9 cellular contexts compared by ENCODE assay signal in the genomic region with DNA sequence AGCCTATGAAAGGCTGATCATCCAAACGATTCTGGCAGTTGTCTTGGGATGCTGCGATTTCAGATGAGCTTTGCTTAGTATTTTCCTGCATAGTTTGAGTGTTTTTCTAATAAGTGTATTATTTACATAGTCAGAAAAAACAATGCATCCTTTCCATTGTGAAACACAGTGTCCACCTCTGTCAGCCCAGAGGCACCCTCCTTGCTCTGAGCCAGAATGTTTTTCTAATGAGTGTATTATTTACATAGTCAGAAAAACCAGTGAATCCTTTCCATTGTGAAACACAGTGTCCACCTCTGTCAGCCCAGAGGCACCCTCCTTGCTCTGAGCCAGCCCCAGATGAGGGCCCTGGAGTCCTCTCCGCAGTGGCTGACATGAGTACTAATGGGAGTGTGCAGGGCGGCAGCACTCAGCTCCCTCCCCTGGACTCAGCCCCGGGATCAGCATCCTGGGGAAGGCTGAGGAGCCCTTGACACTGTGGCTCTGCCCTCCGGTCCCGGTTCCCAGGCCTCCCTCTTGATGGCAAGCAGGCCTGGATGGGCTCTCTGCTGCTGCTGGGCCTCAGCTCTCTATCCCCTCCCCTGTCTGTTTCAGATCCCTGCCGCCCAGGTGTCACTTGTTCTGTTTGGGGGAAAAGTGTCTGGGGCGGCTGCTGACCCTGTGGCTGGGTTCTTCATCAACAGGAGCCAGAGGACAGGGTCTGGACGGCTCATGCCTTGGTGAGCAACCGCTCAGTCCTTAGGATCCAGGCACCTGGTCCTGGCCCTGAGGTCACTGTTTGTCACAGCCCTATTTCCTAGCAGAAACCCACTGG. TPM values are rescaled to one million over a fixed set of nuclear protein-coding genes. Genes with fewer than 3 reads are reported as not detected.
DNase-seq lines count a peak whose midpoint lies in the region; ATAC-seq and TF ChIP-seq lines count a peak whose summit lies in the region.
"Had no signal": no experiment of that assay in that cellular context is flagged by ENCODE, and none has a peak within 500 bp of the region (broad histone marks: within the 10 kb centered on the region; RNA-seq: fewer than 3 reads in every experiment).

No MANE protein-coding gene starts in this region.

- peak overlapping the region; percentile 13 for H3K9ac ChIP-seq in adipocyte (ENCODE audit: low read length)

- H3K9me3 Mint-ChIP-seq in stimulated activated memory B cell treated with anti-CD40 and anti-IgM and Interleukin-4, amounts not matched to agents 10 μg/mL and 1 μg/mL and 100 μg/mL, for 72 hours: no peaks in the 10 kb centered on the region

- POLR2A ChIA-PET in HEK293 (lab: Yijun Ruan, JAX): interaction anchor here (0.9 to 1.4 kb wide), 2 partner anchors 31 to 61 kb away, joined by 3 to 6 read pairs; a partner anchor contains a TSS

- H3K4me1 Mint-ChIP-seq in stimulated activated memory B cell treated with anti-CD40 and anti-IgM and Interleukin-4, amounts not matched to agents 10 μg/mL and 1 μg/mL and 100 μg/mL, for 72 hours: no peaks in the 10 kb centered on the region

- H3K4me1 ChIP-seq in ACC112 (ENCODE audit: control insufficient read depth, insufficient read depth, low read length, unreplicated experiment) (peaks cover 31% of the 10 kb centered on the region), HEK293 (ENCODE audit: control insufficient read depth, insufficient read depth, low read length) (no peaks in the 10 kb centered on the region), adipocyte (ENCODE audit: control insufficient read depth, insufficient read depth, low read length) (peaks cover 16% of the 10 kb centered on the region), hepatocyte (ENCODE audit: insufficient read depth) (peaks cover 8% of the 10 kb centered on the region)

- H3K4me3 ChIP-seq in ACC112 (ENCODE audit: low read depth, low read length): 0 out of 2 replicates have a peak overlapping the region, but pooled peaks have one; percentile 1
- no peak overlapping the region for H3K4me3 ChIP-seq in HEK293 (ENCODE audit: low read depth, low read length)
- H3K4me3 ChIP-seq in adipocyte (ENCODE audit: low read length): no peak overlapping the region
- no peak overlapping the region for H3K4me3 ChIP-seq in hepatocyte

- no peak for ATAC-seq in stimulated activated memory B cell treated with anti-CD40 and anti-IgM and Interleukin-4, amounts not matched to agents 10 μg/mL and 1 μg/mL and 100 μg/mL, for 72 hours
- ATAC-seq in GM18520 (IDR thresholded peaks at IDR 0.05; ENCODE audit: unreplicated experiment): no peak

- H3K27me3 Mint-ChIP-seq in stimulated activated memory B cell treated with anti-CD40 and anti-IgM and Interleukin-4, amounts not matched to agents 10 μg/mL and 1 μg/mL and 100 μg/mL, for 72 hours: peaks cover 23% of the 10 kb centered on the region

- H3K36me3 Mint-ChIP-seq in stimulated activated memory B cell treated with anti-CD40 and anti-IgM and Interleukin-4, amounts not matched to agents 10 μg/mL and 1 μg/mL and 100 μg/mL, for 72 hours: no peaks in the 10 kb centered on the region

- H3K27me3 ChIP-seq in ACC112 (ENCODE audit: insufficient read depth, low read length) (no peaks in the 10 kb centered on the region), adipocyte (replicated peaks; ENCODE audit: control insufficient read depth, insufficient read depth, low read length) (peaks cover 11% of the 10 kb centered on the region), hepatocyte (peaks cover 11% of the 10 kb centered on the region)

- no peak overlapping the region for H2AFZ ChIP-seq in ACC112 (ENCODE audit: low read length, unreplicated experiment)
- H2AFZ ChIP-seq in hepatocyte: no peak overlapping the region

- H3K4me3 Mint-ChIP-seq in stimulated activated memory B cell treated with anti-CD40 and anti-IgM and Interleukin-4, amounts not matched to agents 10 μg/mL and 1 μg/mL and 100 μg/mL, for 72 hours: no peak overlapping the region

- no peak overlapping the region for H3K27ac Mint-ChIP-seq in stimulated activated memory B cell treated with anti-CD40 and anti-IgM and Interleukin-4, amounts not matched to agents 10 μg/mL and 1 μg/mL and 100 μg/mL, for 72 hours

- H3K9me3 ChIP-seq in HEK293 (ENCODE audit: control insufficient read depth, insufficient read depth, low read depth, low read length): no peaks in the 10 kb centered on the region
- H3K9me3 ChIP-seq in adipocyte (ENCODE audit: control insufficient read depth, low read length): no peaks in the 10 kb centered on the region
- H3K9me3 ChIP-seq in hepatocyte (ENCODE audit: low read depth): no peaks in the 10 kb centered on the region

- TF ChIP-seq CTCF in HEK293 (tag by site-specific recombination; IDR thresholded peaks at IDR 0.05) (no peak), hepatocyte (IDR thresholded peaks at IDR 0.05; ENCODE audit: poor library complexity) (no peak)

- H3K36me3 ChIP-seq in ACC112 (ENCODE audit: insufficient read depth, low read length): no peaks in the 10 kb centered on the region
- no peaks in the 10 kb centered on the region for H3K36me3 ChIP-seq in HEK293 (ENCODE audit: control insufficient read depth in 2 of 2, insufficient read depth in 1 of 2, low read length in 2 of 2)
- H3K36me3 ChIP-seq in adipocyte (ENCODE audit: control insufficient read depth, insufficient read depth, low read length, severe bottlenecking): no peaks in the 10 kb centered on the region
- H3K36me3 ChIP-seq in hepatocyte (replicated peaks; ENCODE audit: insufficient read depth, low read depth): no peaks in the 10 kb centered on the region

- CTCF ChIA-PET in HEK293 (lab: Yijun Ruan, JAX): interaction anchor here (0.7 kb wide), 1 partner anchor 20 kb away, joined by 3 read pairs; no protein-coding TSS in a partner anchor

- H3K27ac ChIP-seq in ACC112 (ENCODE audit: low read depth, low read length): peak overlapping the region; percentile 83
- no peak overlapping the region for H3K27ac ChIP-seq in HEK293 (ENCODE audit: extremely low read depth, low read depth, low read length)
- peak overlapping the region; percentile 9 for H3K27ac ChIP-seq in hepatocyte

- H3K9me2 ChIP-seq in hepatocyte (replicated peaks; ENCODE audit: insufficient read depth): no peaks in the 10 kb centered on the region

- H3K4me2 ChIP-seq in hepatocyte: no peak overlapping the region

- WGBS in hepatocyte (ENCODE audit: low lambda C conversion rate, missing lambda C conversion rate): 59% methylated on average over 11 of the region's 11 CpGs

- no peaks in the 10 kb centered on the region for H3K79me2 ChIP-seq in ACC112 (ENCODE audit: control insufficient read depth, insufficient read depth, low read length, unreplicated experiment)
- no peaks in the 10 kb centered on the region for H3K79me2 ChIP-seq in hepatocyte

- no peaks in the 10 kb centered on the region for H4K20me1 ChIP-seq in hepatocyte (ENCODE audit: insufficient read depth, poor library complexity, severe bottlenecking)

- DNase-seq in adipocyte (ENCODE audit: low read depth) (peak; percentile 88), hepatocyte (ENCODE audit: low spot score) (peak; percentile 56), AML-193 (lab: John Stamatoyannopoulos, UW) (no peak), NCI-H1694 treated with DMSO at 0.1 percent for 48 hours (lab: John Stamatoyannopoulos, UW) (no peak)
- DNase-seq: NCI-H187 had no signal

TF ChIP-seq in HEK293, 187 proteins besides CTCF, POLR2A, EP300 and RAD21:
- TF ChIP-seq ZBTB20 (tag by site-specific recombination; IDR thresholded peaks at IDR 0.05) (peak; percentile 67), ZBTB17 (tag by site-specific recombination; IDR thresholded peaks at IDR 0.05) (0 out of 2 replicates have a peak, but pooled peaks have one; percentile 36), WT1 (tag by site-specific recombination; IDR thresholded peaks at IDR 0.05) (0 out of 2 replicates have a peak, but pooled peaks have one; percentile 21), SCRT2 (tag by site-specific recombination; IDR thresholded peaks at IDR 0.05) (no peak), ZNF16 (tag by site-specific recombination; IDR thresholded peaks at IDR 0.05; ENCODE audit: low read depth) (no peak), ZNF521 (tag by site-specific recombination; IDR thresholded peaks at IDR 0.05) (no peak)
- TF ChIP-seq, protein P1, sequence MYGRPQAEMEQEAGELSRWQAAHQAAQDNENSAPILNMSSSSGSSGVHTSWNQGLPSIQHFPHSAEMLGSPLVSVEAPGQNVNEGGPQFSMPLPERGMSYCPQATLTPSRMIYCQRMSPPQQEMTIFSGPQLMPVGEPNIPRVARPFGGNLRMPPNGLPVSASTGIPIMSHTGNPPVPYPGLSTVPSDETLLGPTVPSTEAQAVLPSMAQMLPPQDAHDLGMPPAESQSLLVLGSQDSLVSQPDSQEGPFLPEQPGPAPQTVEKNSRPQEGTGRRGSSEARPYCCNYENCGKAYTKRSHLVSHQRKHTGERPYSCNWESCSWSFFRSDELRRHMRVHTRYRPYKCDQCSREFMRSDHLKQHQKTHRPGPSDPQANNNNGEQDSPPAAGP (tag by site-specific recombination; IDR thresholded peaks at IDR 0.05): 0 out of 2 replicates have a peak, but pooled peaks have one; percentile 22
- TF ChIP-seq, protein P2, sequence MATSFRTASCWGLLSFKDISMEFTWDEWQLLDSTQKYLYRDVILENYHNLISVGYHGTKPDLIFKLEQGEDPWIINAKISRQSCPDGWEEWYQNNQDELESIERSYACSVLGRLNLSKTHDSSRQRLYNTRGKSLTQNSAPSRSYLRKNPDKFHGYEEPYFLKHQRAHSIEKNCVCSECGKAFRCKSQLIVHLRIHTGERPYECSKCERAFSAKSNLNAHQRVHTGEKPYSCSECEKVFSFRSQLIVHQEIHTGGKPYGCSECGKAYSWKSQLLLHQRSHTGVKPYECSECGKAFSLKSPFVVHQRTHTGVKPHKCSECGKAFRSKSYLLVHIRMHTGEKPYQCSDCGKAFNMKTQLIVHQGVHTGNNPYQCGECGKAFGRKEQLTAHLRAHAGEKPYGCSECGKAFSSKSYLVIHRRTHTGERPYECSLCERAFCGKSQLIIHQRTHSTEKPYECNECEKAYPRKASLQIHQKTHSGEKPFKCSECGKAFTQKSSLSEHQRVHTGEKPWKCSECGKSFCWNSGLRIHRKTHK (tag by site-specific recombination; IDR thresholded peaks at IDR 0.05): no peak
- TF ChIP-seq, protein P3, sequence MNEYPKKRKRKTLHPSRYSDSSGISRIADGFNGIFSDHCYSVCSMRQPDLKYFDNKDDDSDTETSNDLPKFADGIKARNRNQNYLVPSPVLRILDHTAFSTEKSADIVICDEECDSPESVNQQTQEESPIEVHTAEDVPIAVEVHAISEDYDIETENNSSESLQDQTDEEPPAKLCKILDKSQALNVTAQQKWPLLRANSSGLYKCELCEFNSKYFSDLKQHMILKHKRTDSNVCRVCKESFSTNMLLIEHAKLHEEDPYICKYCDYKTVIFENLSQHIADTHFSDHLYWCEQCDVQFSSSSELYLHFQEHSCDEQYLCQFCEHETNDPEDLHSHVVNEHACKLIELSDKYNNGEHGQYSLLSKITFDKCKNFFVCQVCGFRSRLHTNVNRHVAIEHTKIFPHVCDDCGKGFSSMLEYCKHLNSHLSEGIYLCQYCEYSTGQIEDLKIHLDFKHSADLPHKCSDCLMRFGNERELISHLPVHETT (tag by site-specific recombination; IDR thresholded peaks at IDR 0.05): no peak

RNA-seq across cellular contexts. Expression of a gene that starts 5.9 kb away (rescaled TPM):
- not detected in 2 replicates for total RNA-seq in hepatocyte
- polyA plus RNA-seq in hepatocyte: 0.25 TPM in 1 of 2 replicates, not detected in the other

RNA-seq across cellular contexts. Expression of a gene that starts 31.4 kb away (rescaled TPM):
- 6.0 and 6.8 TPM in 2 replicates for total RNA-seq in hepatocyte
- polyA plus RNA-seq in hepatocyte: 1.4 and 2.4 TPM in 2 replicates

RNA-seq across cellular contexts. Expression of a gene that starts 33.8 kb away (rescaled TPM):
- 20.2 and 24.4 TPM in 2 replicates for total RNA-seq in hepatocyte
- polyA plus RNA-seq in hepatocyte: 36.3 and 37.2 TPM in 2 replicates

Comparison
In these comparisons a context has a peak if more than half of its experiments do, and no peak if none do; other contexts are left out.
1. DNase-seq: peak in adipocyte (single experiment) and hepatocyte (single experiment); none in AML-193 (0 of 2) and NCI-H1694 treated with DMSO at 0.1 percent for 48 hours (single experiment).